Comparison of ENCODE assay signal across 15 cellular contexts in the genomic region with DNA sequence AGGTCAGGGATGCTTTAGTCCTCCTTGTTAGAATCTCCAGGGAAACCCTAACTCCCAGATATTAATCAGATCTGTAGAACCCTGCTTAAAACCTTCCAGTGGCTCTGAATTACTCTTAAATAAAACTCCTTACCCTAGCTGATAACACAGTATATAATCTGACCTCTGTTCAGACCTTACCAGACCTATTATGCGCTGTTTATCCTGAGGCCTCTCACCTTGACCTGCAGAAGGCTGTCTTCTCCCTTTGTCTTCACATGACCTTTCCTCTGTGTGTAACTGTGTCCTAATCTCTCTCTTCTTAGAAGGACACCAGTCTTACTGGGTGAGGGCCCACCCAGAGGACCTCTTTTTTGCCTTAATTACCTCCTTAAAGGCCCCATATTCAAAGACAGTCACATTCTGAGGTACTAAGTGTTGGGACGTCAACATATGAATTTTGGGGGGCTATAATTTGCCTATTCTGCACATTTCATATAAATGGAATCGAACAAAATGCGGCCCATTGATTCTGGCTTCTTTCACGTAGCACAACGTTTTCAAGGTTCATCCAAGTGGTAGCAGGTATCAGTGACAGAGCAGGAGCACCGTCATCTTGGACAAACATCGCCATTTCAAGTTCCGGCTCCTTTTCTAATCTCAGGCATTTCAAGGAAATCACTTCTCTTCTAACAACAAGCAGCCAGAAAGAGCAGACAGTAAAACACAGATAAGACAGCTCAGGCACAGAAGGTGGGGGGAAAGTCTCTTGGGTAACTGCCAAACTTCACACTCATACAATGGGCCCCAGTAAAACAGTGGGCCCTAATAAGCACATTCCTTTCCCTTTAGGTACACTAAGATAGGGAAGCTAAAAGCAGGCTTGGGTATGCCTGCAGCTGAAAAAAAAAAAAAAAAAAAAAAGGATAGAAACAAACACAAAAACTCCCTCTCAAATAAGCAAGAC.
DNase-seq lines count a peak whose midpoint lies in the region; TF ChIP-seq lines count a peak whose summit lies in the region.
"Had no signal": no experiment of that assay in that cellular context is flagged by ENCODE, and none has a peak within 500 bp of the region (broad histone marks: within the 10 kb centered on the region; RNA-seq: fewer than 3 reads in every experiment).

No MANE protein-coding gene starts in this region.

- H2BK120ac ChIP-seq in mesenchymal stem cell (ENCODE audit: low read depth, low read length), result peak overlapping the region; percentile 39

- no peak overlapping the region for H2BK5ac ChIP-seq in mesenchymal stem cell (ENCODE audit: low read depth, low read length, poor library complexity, severe bottlenecking)

- intact Hi-C loops in breast epithelium (cut with DNase I; ENCODE audit: low total_unique reads) (no loop called here), mammary epithelial cell (cut with micrococcal nuclease) (no loop called here), colonic mucosa (cut with DNase I) (no loop called here), testis (cut with DNase I; ENCODE audit: low total_unique reads) (no loop called here)

- peak overlapping the region in 1 of 2 experiments; percentile 66 for H3K14ac ChIP-seq in mesenchymal stem cell (ENCODE audit: low read length in 2 of 2)

- H3K27ac ChIP-seq in breast epithelium (peak overlapping the region; percentile 54 to 61), mammary epithelial cell (ENCODE audit: insufficient read depth, low read depth, low read length) (no peak overlapping the region), colonic mucosa (peak overlapping the region; percentile 37), mesenchymal stem cell (ENCODE audit: low read length, poor library complexity, severe bottlenecking) (peak overlapping the region; percentile 54), testis (peak overlapping the region; percentile 27 to 50)
- H3K27ac ChIP-seq: 22Rv1 had no signal

- H3K36me3 ChIP-seq in breast epithelium (no peaks in the 10 kb centered on the region), mammary epithelial cell (ENCODE audit: insufficient read depth, low read length) (no peaks in the 10 kb centered on the region), colonic mucosa (no peaks in the 10 kb centered on the region), mesenchymal stem cell (ENCODE audit: control insufficient read depth in 1 of 2, insufficient read depth in 2 of 2, low read depth in 1 of 2, low read length in 2 of 2) (no peaks in the 10 kb centered on the region), testis (ENCODE audit: low read depth, missing control alignments) (no peaks in the 10 kb centered on the region)
- H3K36me3 ChIP-seq: thyroid gland had no signal

- in situ Hi-C loops in mammary epithelial cell (cut with MboI; ENCODE audit: low sequenced_read_pairs in 2 of 2), result no loop called here

- no peaks in the 10 kb centered on the region for H3K79me2 ChIP-seq in mammary epithelial cell (ENCODE audit: insufficient read depth, low read length)

- H2AFZ ChIP-seq in mammary epithelial cell (ENCODE audit: low read depth, low read length) (no peak overlapping the region), mesenchymal stem cell (ENCODE audit: low read depth, low read length) (no peak overlapping the region)

- no peaks in the 10 kb centered on the region for H3K79me1 ChIP-seq in mesenchymal stem cell (replicated peaks; ENCODE audit: low read length, poor library complexity, severe bottlenecking)

- H3K4ac ChIP-seq in mesenchymal stem cell (ENCODE audit: low read depth in 1 of 2, low read length in 2 of 2), result peak overlapping the region; percentile 29 to 91

- DNase-seq in breast epithelium (ENCODE audit: low spot score in 2 of 2), result no peak
- DNase-seq in mammary epithelial cell, result no peak
- no peak for DNase-seq in colonic mucosa
- peak; percentile 29 for DNase-seq in mesenchymal stem cell
- peak; percentile 25 for DNase-seq in testis
- DNase-seq in NCI-H2107 treated with DMSO at 0.1 percent for 48 hours (lab: John Stamatoyannopoulos, UW; ENCODE audit: unreplicated experiment), result no peak
- no peak for DNase-seq in occipital lobe (lab: John Stamatoyannopoulos, UW)
- DNase-seq in NCI-H524 (lab: John Stamatoyannopoulos, UW), result no peak
- DNase-seq: activated CD8-positive, alpha-beta T cell treated with anti-CD3 and anti-CD28 coated beads, Interleukin-2, amount 10 ng/mL, durations not matched to agents 7 days and 5 days; hippocampal formation; mesendoderm; NCI-H2171 treated with DMSO at 0.1 percent for 48 hours; T-helper 17 cell; thyroid gland had no signal

- BruUV-seq in mammary epithelial cell (replicated peaks; lab: Mats Ljungman, UMichigan), result no TSS peak

- H3K27me3 ChIP-seq in breast epithelium, result no peaks in the 10 kb centered on the region
- H3K27me3 ChIP-seq in mammary epithelial cell (ENCODE audit: insufficient read depth, low read length), result no peaks in the 10 kb centered on the region
- no peaks in the 10 kb centered on the region for H3K27me3 ChIP-seq in colonic mucosa
- no peaks in the 10 kb centered on the region for H3K27me3 ChIP-seq in mesenchymal stem cell (ENCODE audit: control insufficient read depth in 1 of 2, insufficient read depth in 1 of 2, low read length in 2 of 2)
- H3K27me3 ChIP-seq in testis, result no peaks in the 10 kb centered on the region
- H3K27me3 ChIP-seq: thyroid gland had no signal

- TF ChIP-seq POLR2A in breast epithelium (IDR thresholded peaks at IDR 0.05), result no peak
- no peak for TF ChIP-seq POLR2A in testis (IDR thresholded peaks at IDR 0.05)

- H3K9me3 ChIP-seq in breast epithelium (no peaks in the 10 kb centered on the region), mammary epithelial cell (replicated peaks; ENCODE audit: insufficient read depth, low read length) (no peaks in the 10 kb centered on the region), colonic mucosa (no peaks in the 10 kb centered on the region), mesenchymal stem cell (ENCODE audit: control insufficient read depth, low read length) (no peaks in the 10 kb centered on the region), testis (no peaks in the 10 kb centered on the region)
- H3K9me3 ChIP-seq: thyroid gland had no signal

- H4K20me1 ChIP-seq in mammary epithelial cell (ENCODE audit: insufficient read depth, low read length), result no peaks in the 10 kb centered on the region

- TF ChIP-seq CTCF in breast epithelium (IDR thresholded peaks at IDR 0.05) (no peak), mammary epithelial cell (conservative IDR thresholded peaks at IDR 0.05 in 1 of 2, IDR thresholded peaks at IDR 0.05 in 1 of 2; ENCODE audit: extremely low read depth in 1 of 2, insufficient read depth in 1 of 2, low read depth in 1 of 2, low read length in 2 of 2) (no peak), colonic mucosa (IDR thresholded peaks at IDR 0.05) (no peak), testis (IDR thresholded peaks at IDR 0.05) (no peak)

- WGBS in mammary epithelial cell (ENCODE audit: low coverage, missing lambda C conversion rate), result 91% methylated on average over 9 of the region's 9 CpGs
- WGBS in mesenchymal stem cell, result 88% methylated on average over 9 of the region's 9 CpGs
- WGBS in testis, 2 donors, result 62 to 82% methylated on average over 9 of the region's 9 CpGs

- no peaks in the 10 kb centered on the region for H3K4me1 ChIP-seq in breast epithelium
- no peaks in the 10 kb centered on the region for H3K4me1 ChIP-seq in mammary epithelial cell (ENCODE audit: insufficient read depth, low read length)
- peaks cover 8% of the 10 kb centered on the region for H3K4me1 ChIP-seq in colonic mucosa
- no peaks in the 10 kb centered on the region for H3K4me1 ChIP-seq in mesenchymal stem cell (ENCODE audit: control insufficient read depth, insufficient read depth, low read depth, low read length)
- H3K4me1 ChIP-seq in testis, result peaks cover 18% of the 10 kb centered on the region

- no peak overlapping the region for H3K9ac ChIP-seq in mammary epithelial cell (ENCODE audit: insufficient read depth, low read length)
- no peak overlapping the region for H3K9ac ChIP-seq in colonic mucosa (ENCODE audit: low read depth in 2 of 2, low read length in 2 of 2)
- H3K9ac ChIP-seq in mesenchymal stem cell (ENCODE audit: low read length), result no peak overlapping the region

- CTCF ChIA-PET in mammary epithelial cell (lab: Charles Lee; ENCODE audit: low non-redundant PET), result no interaction called here

- H3K4me2 ChIP-seq in mammary epithelial cell (ENCODE audit: insufficient read depth, low read depth, low read length) (no peak overlapping the region), mesenchymal stem cell (ENCODE audit: low read length, poor library complexity, severe bottlenecking) (no peak overlapping the region)

- peak overlapping the region in 1 of 2 experiments; percentile 27 for H3K23ac ChIP-seq in mesenchymal stem cell (ENCODE audit: low read length in 2 of 2)

- H3K18ac ChIP-seq in mesenchymal stem cell (ENCODE audit: low read depth in 1 of 2, low read length in 2 of 2), result peak overlapping the region; percentile 26 to 88

- H4K8ac ChIP-seq in mesenchymal stem cell (ENCODE audit: low read length), result no peak overlapping the region

- H2AK5ac ChIP-seq in mesenchymal stem cell (ENCODE audit: low read length, severe bottlenecking), result no peak overlapping the region

- H2BK15ac ChIP-seq in mesenchymal stem cell (ENCODE audit: low read depth, poor library complexity, severe bottlenecking), result no peak overlapping the region

- peak overlapping the region; percentile 94 to 97 for H2BK12ac ChIP-seq in mesenchymal stem cell (ENCODE audit: low read length in 2 of 2)

- peak overlapping the region; percentile 9 for H4K91ac ChIP-seq in mesenchymal stem cell (ENCODE audit: low read length)

- dilution Hi-C loops in mammary epithelial cell (cut with HindIII; ENCODE audit: low sequenced_read_pairs), result no loop called here

- H3K4me3 ChIP-seq in breast epithelium, result no peak overlapping the region
- no peak overlapping the region for H3K4me3 ChIP-seq in mammary epithelial cell (replicated peaks in 1 of 3; ENCODE audit: insufficient read depth in 1 of 3, low read depth in 2 of 3, low read length in 3 of 3)
- H3K4me3 ChIP-seq in colonic mucosa, result no peak overlapping the region
- H3K4me3 ChIP-seq in mesenchymal stem cell (ENCODE audit: insufficient read depth in 1 of 2, low read depth in 1 of 2, low read length in 2 of 2), result no peak overlapping the region
- no peak overlapping the region for H3K4me3 ChIP-seq in testis
- H3K4me3 ChIP-seq: thyroid gland had no signal

Comparison
In these comparisons a context has a peak if more than half of its experiments do, and no peak if none do; other contexts are left out.
1. DNase-seq: peak in mesenchymal stem cell (single experiment) and testis (single experiment); none in breast epithelium (0 of 2), mammary epithelial cell (single experiment), colonic mucosa (single experiment), NCI-H2107 treated with DMSO at 0.1 percent for 48 hours (single experiment), occipital lobe (single experiment) and NCI-H524 (0 of 2).